31 cellular contexts compared by ENCODE assay signal in genomic region chr19:4499855-4500254, GRCh38. TPM values are rescaled to one million over a fixed set of nuclear protein-coding genes. Genes with fewer than 3 reads are reported as not detected.
"Had no signal": no experiment of that assay in that cellular context is flagged by ENCODE, and none has a peak within 500 bp of the region (broad histone marks: within the 10 kb centered on the region; RNA-seq: fewer than 3 reads in every experiment).

No MANE protein-coding gene starts in this region.

- H3K9me3 Mint-ChIP-seq: naive thymus-derived CD8-positive, alpha-beta T cell; nephron; neural crest cell; stimulated activated memory B cell treated with anti-CD40 and anti-IgM and Interleukin-4, amounts not matched to agents 10 μg/mL and 1 μg/mL and 100 μg/mL, for 72 hours had no signal

- H3K4me1 Mint-ChIP-seq: naive thymus-derived CD8-positive, alpha-beta T cell; nephron; neural crest cell; stimulated activated memory B cell treated with anti-CD40 and anti-IgM and Interleukin-4, amounts not matched to agents 10 μg/mL and 1 μg/mL and 100 μg/mL, for 72 hours had no signal

- H3K4me3 ChIP-seq: heart right ventricle, hepatocyte, lower lobe of right lung, pancreas, prostate gland, smooth muscle cell, stomach, testis, thyroid gland, transverse colon, upper lobe of left lung had no signal

- H2AFZ ChIP-seq: hepatocyte had no signal

- H3K27ac ChIP-seq: heart right ventricle, hepatocyte, lower lobe of right lung, neutrophil, pancreas, prostate gland, stomach, testis, thyroid gland, transverse colon, upper lobe of left lung had no signal

- H3K27me3 ChIP-seq: heart right ventricle, hepatocyte, neutrophil, pancreas, stomach, testis, thyroid gland, transverse colon, upper lobe of left lung had no signal

- H3K9me3 ChIP-seq: heart right ventricle, lower lobe of right lung, neutrophil, pancreas, prostate gland, stomach, testis, thyroid gland, transverse colon, upper lobe of left lung had no signal

- H3K4me2 ChIP-seq: hepatocyte, smooth muscle cell had no signal

- H3K4me3 Mint-ChIP-seq: naive thymus-derived CD8-positive, alpha-beta T cell; nephron; neural crest cell; stimulated activated memory B cell treated with anti-CD40 and anti-IgM and Interleukin-4, amounts not matched to agents 10 μg/mL and 1 μg/mL and 100 μg/mL, for 72 hours had no signal

- H3K4me1 ChIP-seq: heart right ventricle, lower lobe of right lung, pancreas, prostate gland, thyroid gland, transverse colon, upper lobe of left lung had no signal

- ATAC-seq: left cardiac atrium; left lobe of liver; lower lobe of right lung; naive thymus-derived CD8-positive, alpha-beta T cell; pancreas; stimulated activated memory B cell treated with anti-CD40 and anti-IgM and Interleukin-4, amounts not matched to agents 10 μg/mL and 1 μg/mL and 100 μg/mL, for 72 hours; stimulated activated naive CD8-positive, alpha-beta T cell treated with anti-CD3 and anti-CD28 coated beads, Interleukin-15, Interleukin-2, amounts not matched to agents 100 U/mL and 50 U/mL, for 24 hours had no signal

- DNase-seq: heart right ventricle; kidney glomerular epithelial cell; left cardiac atrium; lower lobe of right lung; mammary epithelial cell; mesenchymal stem cell; naive thymus-derived CD8-positive, alpha-beta T cell; occipital lobe; pancreas; posterior cingulate gyrus; retina; right cardiac atrium; stimulated activated CD4-positive, alpha-beta T cell treated with anti-CD3 and anti-CD28 coated beads, Interleukin-1b, Interleukin-23, amount 100 ng/mL, for 48 hours; stimulated activated CD4-positive, alpha-beta T cell treated with anti-CD3 and anti-CD28 coated beads, Interleukin-2, amount 100 ng/mL, for 48 hours; stimulated activated CD4-positive, alpha-beta T cell treated with anti-CD3 and anti-CD28 coated beads, Interleukin-4, amount 100 ng/mL, for 4 hours; stimulated activated CD8-positive, alpha-beta memory T cell treated with anti-CD3 and anti-CD28 coated beads, Interleukin-4, amount 100 ng/mL, for 48 hours; stimulated activated naive CD8-positive, alpha-beta T cell treated with anti-CD3 and anti-CD28 coated beads, Interleukin-15, Interleukin-2, amounts not matched to agents 100 U/mL and 50 U/mL, for 24 hours; stomach; testis; thyroid gland; transverse colon had no signal

- H3K27me3 Mint-ChIP-seq: naive thymus-derived CD8-positive, alpha-beta T cell; stimulated activated memory B cell treated with anti-CD40 and anti-IgM and Interleukin-4, amounts not matched to agents 10 μg/mL and 1 μg/mL and 100 μg/mL, for 72 hours had no signal

- H3K27ac Mint-ChIP-seq: naive thymus-derived CD8-positive, alpha-beta T cell; nephron; stimulated activated memory B cell treated with anti-CD40 and anti-IgM and Interleukin-4, amounts not matched to agents 10 μg/mL and 1 μg/mL and 100 μg/mL, for 72 hours had no signal

RNA-seq across cellular contexts. Expression of gene PLIN4, which starts 18.4 kb away (rescaled TPM):
- total RNA-seq: smooth muscle cell had no signal
- polyA plus RNA-seq: keratinocyte had no signal

RNA-seq across cellular contexts. Expression of gene PLIN5, which starts 35.2 kb away (rescaled TPM):
- total RNA-seq: smooth muscle cell had no signal
- polyA plus RNA-seq: keratinocyte, mammary epithelial cell, smooth muscle cell had no signal

RNA-seq across cellular contexts. Expression of gene LRG1, which starts 40.0 kb away (rescaled TPM):
- total RNA-seq: mammary epithelial cell; naive thymus-derived CD8-positive, alpha-beta T cell; occipital lobe; smooth muscle cell had no signal
- polyA plus RNA-seq: mammary epithelial cell; naive thymus-derived CD8-positive, alpha-beta T cell; smooth muscle cell had no signal
